ENCODE assay signal across 26 cellular contexts in the genomic region with DNA sequence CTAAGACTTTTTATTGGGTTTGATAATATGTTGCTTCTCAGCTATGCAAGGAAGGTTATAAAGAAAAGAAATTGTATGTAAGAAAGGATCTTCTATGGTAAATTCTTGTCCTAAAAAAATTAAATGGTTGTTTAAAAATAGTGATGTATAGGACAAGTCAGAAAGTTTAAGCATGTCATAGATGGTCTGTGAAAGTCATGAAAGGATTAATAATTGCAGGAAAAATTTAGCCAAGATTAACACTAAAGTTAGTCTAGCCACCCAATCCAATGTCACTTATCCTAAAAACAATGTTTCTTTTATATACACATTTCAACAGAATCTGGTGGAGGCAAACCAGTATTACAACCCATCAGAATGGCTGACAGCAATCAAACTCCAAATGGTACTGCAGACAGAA.
"Had no signal": no experiment of that assay in that cellular context is flagged by ENCODE, and none has a peak within 500 bp of the region (broad histone marks: within the 10 kb centered on the region; RNA-seq: fewer than 3 reads in every experiment).

No MANE protein-coding gene starts in this region.

- DNase-seq: activated CD4-positive, alpha-beta T cell treated with anti-CD3 and anti-CD28 coated beads for 36 hours; activated CD4-positive, alpha-beta T cell treated with anti-CD3 and anti-CD28 coated beads, Interleukin-2, amount 10 ng/mL, durations not matched to agents 7 days and 5 days; activated CD4-positive, alpha-beta T cell treated with anti-CD3 and anti-CD28 coated beads, Interleukin-2, amount 50 U/mL, for 48 hours; activated CD8-positive, alpha-beta memory T cell treated with anti-CD3 and anti-CD28 coated beads, Interleukin-2, amount 50 U/mL, for 4 hours; activated effector memory CD4-positive, alpha-beta T cell treated with anti-CD3 and anti-CD28 coated beads, Interleukin-2, amount 50 U/mL, for 16 hours; activated naive CD4-positive, alpha-beta T cell; activated naive CD4-positive, alpha-beta T cell treated with anti-CD3 and anti-CD28 coated beads, Interleukin-2, amount 50 U/mL, for 16 hours; activated naive CD8-positive, alpha-beta T cell treated with anti-CD3 and anti-CD28 coated beads for 36 hours; activated T-cell treated with anti-CD3 and anti-CD28 coated beads, Interleukin-2, amount 50 U/mL, for 72 hours; amniotic stem cell; aorta; brain microvascular endothelial cell; central memory CD4-positive, alpha-beta T cell; NCI-H1105; NCI-H1417 treated with DMSO at 0.1 percent for 48 hours; NCI-H187 treated with DMSO at 0.1 percent for 48 hours; NCI-H2081; NCI-H345; NCI-H524 treated with DMSO at 0.1 percent for 48 hours; RPMI8226; SHP77 treated with DMSO at 0.1 percent for 48 hours; SK-N-SH had no signal

- ATAC-seq: activated CD4-positive, alpha-beta T cell treated with anti-CD3 and anti-CD28 coated beads for 36 hours; activated CD4-positive, CD25-positive, alpha-beta regulatory T cell treated with anti-CD3 and anti-CD28 coated beads, Interleukin-2, amount 50 U/mL, for 24 hours; activated T-cell treated with anti-CD3 and anti-CD28 coated beads, Interleukin-2, amount 50 U/mL, for 72 hours; activated T-helper 17 cell treated with anti-CD3 and anti-CD28 coated beads, Interleukin-2, amount 50 U/mL, for 72 hours; Panc1; WTC11 had no signal
